ENCODE assay signal across 18 cellular contexts in the genomic region with DNA sequence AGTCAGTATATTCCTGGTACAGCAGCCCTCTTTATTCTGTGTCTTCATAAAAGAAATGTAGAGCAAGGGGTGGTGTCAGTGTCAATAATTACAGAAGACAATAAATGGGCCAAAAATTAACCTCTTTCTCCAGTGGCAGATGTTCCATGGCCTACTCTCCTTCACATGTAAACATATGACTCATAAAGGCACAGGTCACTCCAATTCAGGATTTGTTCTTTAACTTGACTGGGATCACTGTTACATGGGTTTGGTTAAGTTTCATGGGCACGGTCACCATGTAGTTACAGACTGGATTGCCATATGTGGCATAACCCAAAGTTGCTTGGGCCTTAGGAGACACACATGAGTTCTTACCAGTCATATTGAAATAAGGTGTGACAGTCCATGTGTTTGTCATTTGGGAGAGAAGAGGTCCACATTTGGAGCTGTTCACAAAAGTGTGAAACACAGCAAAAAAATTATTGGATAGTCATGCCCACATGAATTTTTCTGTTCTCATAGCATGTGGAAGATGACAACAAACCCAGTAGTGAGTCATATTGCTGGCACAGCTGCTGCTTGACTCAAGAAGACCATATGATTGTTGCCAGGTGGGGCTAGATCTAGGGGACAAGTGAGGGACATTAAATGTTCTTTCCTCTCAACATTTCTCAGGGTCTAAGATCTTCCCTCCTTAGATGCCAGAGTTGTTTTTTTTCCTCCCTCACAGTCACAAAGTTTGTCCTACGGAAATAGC.
DNase-seq lines count a peak whose midpoint lies in the region; ATAC-seq and TF ChIP-seq lines count a peak whose summit lies in the region.
"Had no signal": no experiment of that assay in that cellular context is flagged by ENCODE, and none has a peak within 500 bp of the region (broad histone marks: within the 10 kb centered on the region; RNA-seq: fewer than 3 reads in every experiment).

No MANE protein-coding gene starts in this region.

- H3K4me3 Mint-ChIP-seq in GM23338, result no peak overlapping the region
- H3K4me3 Mint-ChIP-seq: effector memory CD8-positive, alpha-beta T cell; nephron had no signal

- no peak overlapping the region for H3K4me2 ChIP-seq in GM23248 (ENCODE audit: unreplicated experiment)
- no peak overlapping the region for H3K4me2 ChIP-seq in GM23338

- 3 to 4% methylated on average over 2 of the region's 2 CpGs for WGBS in GM23248 (ENCODE audit: low coverage in 1 of 2, low lambda C conversion rate in 2 of 2, missing lambda C conversion rate in 2 of 2), 2 experiments

- H3K4me1 Mint-ChIP-seq in GM23338, result no peaks in the 10 kb centered on the region
- H3K4me1 Mint-ChIP-seq: nephron had no signal

- H3K27ac ChIP-seq in GM23248 (peak overlapping the region; percentile 45), GM23338 (ENCODE audit: low read depth) (no peak overlapping the region)
- H3K27ac ChIP-seq: gastroesophageal sphincter, lower lobe of right lung, vagina had no signal

- H3K4me1 ChIP-seq in GM23248 (ENCODE audit: insufficient read depth) (peaks cover 11% of the 10 kb centered on the region), GM23338 (ENCODE audit: insufficient read depth) (no peaks in the 10 kb centered on the region)
- H3K4me1 ChIP-seq: gastroesophageal sphincter, lower lobe of right lung had no signal

- H2AFZ ChIP-seq in GM23248 (no peak overlapping the region), GM23338 (no peak overlapping the region)

- H3K9me2 ChIP-seq in GM23248 (ENCODE audit: insufficient read depth) (no peaks in the 10 kb centered on the region), GM23338 (ENCODE audit: insufficient read depth) (peaks cover 20% of the 10 kb centered on the region)

- H3F3A ChIP-seq in GM23248 (ENCODE audit: insufficient read depth) (peaks cover 18% of the 10 kb centered on the region; the same call in 1 of the 2 replicates), GM23338 (replicated peaks; ENCODE audit: low read depth) (no peaks in the 10 kb centered on the region)

- no peaks in the 10 kb centered on the region for H3K27me3 Mint-ChIP-seq in GM23338 (ENCODE audit: insufficient read depth, low read depth, poor library complexity)

- H3K9ac ChIP-seq in GM23248, result no peak overlapping the region

- in situ Hi-C loops in GM23248 (cut with MboI) (no loop called here), astrocyte of the cerebellum (cut with HindIII; ENCODE audit: low sequenced_read_pairs) (loop anchor here (5.0 kb wide), 1 partner anchor 43 kb away; no protein-coding TSS in a partner anchor), KBM-7 (cut with MboI; ENCODE audit: low pct_unique_long_range_greater_than_20kb, low sequenced_read_pairs) (no loop called here)

- no peak for ATAC-seq in GM23338
- ATAC-seq: activated naive CD4-positive, alpha-beta T cell treated with anti-CD3 and anti-CD28 coated beads, Interleukin-2, amount 50 U/mL, for 72 hours; effector memory CD8-positive, alpha-beta T cell; gastroesophageal sphincter had no signal

- H4K20me1 ChIP-seq in GM23248 (ENCODE audit: insufficient read depth) (no peaks in the 10 kb centered on the region), GM23338 (replicated peaks; ENCODE audit: insufficient read depth) (no peaks in the 10 kb centered on the region)

- no peak overlapping the region for H3K27ac Mint-ChIP-seq in GM23338
- H3K27ac Mint-ChIP-seq: activated naive CD4-positive, alpha-beta T cell treated with anti-CD3 and anti-CD28 coated beads, Interleukin-2, amount 50 U/mL, for 72 hours; effector memory CD8-positive, alpha-beta T cell; nephron had no signal

- peak; percentile 40 for DNase-seq in AG09309 (ENCODE audit: low read depth)
- peak; percentile 90 for DNase-seq in GM23248
- peak; percentile 12 for DNase-seq in astrocyte of the cerebellum (ENCODE audit: low read depth)
- DNase-seq in glomerular visceral epithelial cell (ENCODE audit: extremely low spot score), result peak; percentile 11
- no peak for DNase-seq in COLO829 (ENCODE audit: low spot score)
- no peak for DNase-seq in KBM-7
- no peak for DNase-seq in hippocampal formation (lab: John Stamatoyannopoulos, UW)
- no peak for DNase-seq in GM23338 (ENCODE audit: low spot score)
- DNase-seq: activated CD4-positive, alpha-beta T cell treated with anti-CD3 and anti-CD28 coated beads, Interleukin-2, amount 50 U/mL, for 1 hour; caudate nucleus; effector memory CD8-positive, alpha-beta T cell; lower lobe of right lung; NCI-H526; stimulated activated naive CD4-positive, alpha-beta T cell treated with Interleukin-2 at 50 U/mL for 16 hours had no signal

- H3K4me3 ChIP-seq in AG09309 (ENCODE audit: control insufficient read depth, low read depth, low read length) (no peak overlapping the region), GM23248 (no peak overlapping the region), astrocyte of the cerebellum (ENCODE audit: low read depth, low read length) (no peak overlapping the region), GM23338 (no peak overlapping the region)
- H3K4me3 ChIP-seq: gastroesophageal sphincter, lower lobe of right lung, vagina had no signal

- H3K27me3 ChIP-seq in GM23248 (replicated peaks; ENCODE audit: insufficient read depth) (no peaks in the 10 kb centered on the region), GM23338 (ENCODE audit: insufficient read depth) (no peaks in the 10 kb centered on the region)
- H3K27me3 ChIP-seq: gastroesophageal sphincter, vagina had no signal

- TF ChIP-seq CTCF in AG09309 (IDR thresholded peaks at IDR 0.05; ENCODE audit: control insufficient read depth, insufficient read depth, low read depth, low read length, missing control alignments) (no peak), astrocyte of the cerebellum (IDR thresholded peaks at IDR 0.05; ENCODE audit: low read depth, low read length, missing control alignments) (no peak), GM23338 (conservative IDR thresholded peaks at IDR 0.05; ENCODE audit: low read depth in 2 of 2) (no peak)

- no peaks in the 10 kb centered on the region for H3K36me3 ChIP-seq in GM23248 (ENCODE audit: low read depth)
- H3K36me3 ChIP-seq in GM23338 (ENCODE audit: insufficient read depth), result no peaks in the 10 kb centered on the region
- H3K36me3 ChIP-seq: gastroesophageal sphincter, lower lobe of right lung, vagina had no signal

- no peaks in the 10 kb centered on the region for H3K9me3 ChIP-seq in GM23248 (ENCODE audit: low read depth)
- H3K9me3 ChIP-seq: gastroesophageal sphincter, lower lobe of right lung, vagina had no signal

- no peaks in the 10 kb centered on the region; the same call in 2 of the 3 replicates for H3K36me3 Mint-ChIP-seq in GM23338 (ENCODE audit: low read depth)
- H3K36me3 Mint-ChIP-seq: activated naive CD4-positive, alpha-beta T cell treated with anti-CD3 and anti-CD28 coated beads, Interleukin-2, amount 50 U/mL, for 72 hours had no signal

- H3K79me2 ChIP-seq in GM23248 (ENCODE audit: insufficient read depth) (no peaks in the 10 kb centered on the region), GM23338 (replicated peaks; ENCODE audit: insufficient read depth) (no peaks in the 10 kb centered on the region)

- no peaks in the 10 kb centered on the region for H3K9me3 Mint-ChIP-seq in GM23338
- H3K9me3 Mint-ChIP-seq: activated naive CD4-positive, alpha-beta T cell treated with anti-CD3 and anti-CD28 coated beads, Interleukin-2, amount 50 U/mL, for 72 hours had no signal

TF ChIP-seq in GM23338, 12 proteins besides CTCF, POLR2A, EP300 and RAD21 (continues in another document):
- TF ChIP-seq EZH2 (IDR thresholded peaks at IDR 0.05; ENCODE audit: low read depth, unreplicated experiment) (no peak), JUNB (IDR thresholded peaks at IDR 0.05; ENCODE audit: unreplicated experiment) (no peak), STAT1 (IDR thresholded peaks at IDR 0.05; ENCODE audit: unreplicated experiment) (no peak), CREB1 (CRISPR knock-in tag; IDR thresholded peaks at IDR 0.05; ENCODE audit: low read depth) (no peak), ZNF114 (CRISPR knock-in tag; IDR thresholded peaks at IDR 0.05) (no peak), EZH2phosphoT487 (IDR thresholded peaks at IDR 0.05; ENCODE audit: unreplicated experiment) (no peak), REST (IDR thresholded peaks at IDR 0.05; ENCODE audit: unreplicated experiment) (no peak)
- TF ChIP-seq, protein P1, sequence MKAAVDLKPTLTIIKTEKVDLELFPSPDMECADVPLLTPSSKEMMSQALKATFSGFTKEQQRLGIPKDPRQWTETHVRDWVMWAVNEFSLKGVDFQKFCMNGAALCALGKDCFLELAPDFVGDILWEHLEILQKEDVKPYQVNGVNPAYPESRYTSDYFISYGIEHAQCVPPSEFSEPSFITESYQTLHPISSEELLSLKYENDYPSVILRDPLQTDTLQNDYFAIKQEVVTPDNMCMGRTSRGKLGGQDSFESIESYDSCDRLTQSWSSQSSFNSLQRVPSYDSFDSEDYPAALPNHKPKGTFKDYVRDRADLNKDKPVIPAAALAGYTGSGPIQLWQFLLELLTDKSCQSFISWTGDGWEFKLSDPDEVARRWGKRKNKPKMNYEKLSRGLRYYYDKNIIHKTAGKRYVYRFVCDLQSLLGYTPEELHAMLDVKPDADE (IDR thresholded peaks at IDR 0.05), result no peak

Comparison
In these comparisons a context has a peak if more than half of its experiments do, and no peak if none do; other contexts are left out.
1. DNase-seq: peak in AG09309 (single experiment), GM23248 (single experiment), astrocyte of the cerebellum (single experiment) and glomerular visceral epithelial cell (single experiment); none in COLO829 (single experiment), KBM-7 (single experiment), hippocampal formation (0 of 2) and GM23338 (single experiment).